Comparison of ENCODE assay signal across 28 cellular contexts in genomic region chr6:20464041-20464440, GRCh38.
DNase-seq lines count a peak whose midpoint lies in the region; ATAC-seq, FAIRE-seq and TF ChIP-seq lines count a peak whose summit lies in the region.
"Had no signal": no experiment of that assay in that cellular context is flagged by ENCODE, and none has a peak within 500 bp of the region (broad histone marks: within the 10 kb centered on the region; RNA-seq: fewer than 3 reads in every experiment).

No MANE protein-coding gene starts in this region.

- no peak overlapping the region for H2BK5ac ChIP-seq in H9 (ENCODE audit: insufficient read length, low read length)

- no peak overlapping the region for H3K4me3 ChIP-seq in Panc1 (ENCODE audit: low read depth in 2 of 2, low read length in 2 of 2)
- no peak overlapping the region for H3K4me3 ChIP-seq in keratinocyte (ENCODE audit: control insufficient read depth in 2 of 3, extremely low read depth in 1 of 3, insufficient read depth in 2 of 3, low read depth in 1 of 3, low read length in 3 of 3)
- no peak overlapping the region for H3K4me3 ChIP-seq in CD4-positive, alpha-beta memory T cell (ENCODE audit: low read length in 2 of 2)
- H3K4me3 ChIP-seq in left lung: no peak overlapping the region
- H3K4me3 ChIP-seq: BLaER1 treated with 17β-estradiol and CSF1 and Interleukin-3, amounts not matched to agents 10 nM and 100 nM; esophagus squamous epithelium; MG63; sigmoid colon; suprapubic skin had no signal

- no peak overlapping the region for H2BK12ac ChIP-seq in H9 (ENCODE audit: insufficient read length, low read depth, low read length)

- no peak overlapping the region for H3K4ac ChIP-seq in H9 (ENCODE audit: low read depth, low read length)

- H3K4me3 Mint-ChIP-seq in H9: no peak overlapping the region
- no peak overlapping the region for H3K4me3 Mint-ChIP-seq in CD4-positive, alpha-beta memory T cell
- H3K4me3 Mint-ChIP-seq: activated naive CD4-positive, alpha-beta T cell treated with anti-CD3 and anti-CD28 coated beads for 36 hours had no signal

- no peak for TF ChIP-seq POLR2A in GM12891 (IDR thresholded peaks at IDR 0.05; ENCODE audit: low read depth, low read length)

- no peak overlapping the region for H3K23ac ChIP-seq in H9 (ENCODE audit: insufficient read length, low read depth, low read length)

- H4K8ac ChIP-seq in H9 (replicated peaks; ENCODE audit: insufficient read length, low read depth, low read length): no peak overlapping the region

- POLR2A ChIA-PET in Panc1 (lab: Charles Lee): no interaction called here
- POLR2A ChIA-PET in CD4-positive, alpha-beta memory T cell (lab: Charles Lee; ENCODE audit: partially characterized antibody): no interaction called here

- no peaks in the 10 kb centered on the region for H4K20me1 ChIP-seq in H9 (ENCODE audit: control insufficient read depth, insufficient read depth, insufficient read length)
- H4K20me1 ChIP-seq in keratinocyte (ENCODE audit: control insufficient read depth, extremely low read depth, insufficient read depth, low read length): no peaks in the 10 kb centered on the region

- FAIRE-seq in GM12891 (lab: Jason Lieb, UNC) (peak; percentile 40), keratinocyte (lab: Jason Lieb, UNC) (no peak)
- FAIRE-seq: frontal cortex had no signal

- peak overlapping the region; percentile 31 to 70 (median 62); a peak in 5 of 7 replicates for H3K27ac Mint-ChIP-seq in H9
- H3K27ac Mint-ChIP-seq in CD4-positive, alpha-beta memory T cell: no peak overlapping the region
- H3K27ac Mint-ChIP-seq: activated naive CD4-positive, alpha-beta T cell treated with anti-CD3 and anti-CD28 coated beads for 36 hours had no signal

- H4K91ac ChIP-seq in H9 (ENCODE audit: insufficient read length, low read depth, low read length): no peak overlapping the region

- no peak overlapping the region for H3T11ph ChIP-seq in H9 (ENCODE audit: low read length)

- no peak overlapping the region for H3K4me2 ChIP-seq in H9 (ENCODE audit: insufficient read depth, insufficient read length, low read length)
- H3K4me2 ChIP-seq in keratinocyte (ENCODE audit: control insufficient read depth, extremely low read depth, insufficient read depth, low read depth, low read length): peak overlapping the region; percentile 7

- intact Hi-C loops in Panc1 (cut with micrococcal nuclease; ENCODE audit: unreplicated experiment): no loop called here
- intact Hi-C loops in CD4-positive, alpha-beta memory T cell (cut with micrococcal nuclease): no loop called here
- intact Hi-C loops in left lung (cut with DNase I): no loop called here

- H3K27me3 ChIP-seq in H9 (ENCODE audit: insufficient read depth, low read length): no peaks in the 10 kb centered on the region
- H3K27me3 ChIP-seq in Panc1 (ENCODE audit: control insufficient read depth, insufficient read depth, low read length): no peaks in the 10 kb centered on the region
- H3K27me3 ChIP-seq in keratinocyte (ENCODE audit: control insufficient read depth, extremely low read depth, insufficient read depth, low read length): no peaks in the 10 kb centered on the region
- no peaks in the 10 kb centered on the region for H3K27me3 ChIP-seq in CD4-positive, alpha-beta memory T cell (ENCODE audit: insufficient read depth, low read length)
- H3K27me3 ChIP-seq in left lung: no peaks in the 10 kb centered on the region
- H3K27me3 ChIP-seq: BLaER1 treated with 17β-estradiol and CSF1 and Interleukin-3, amounts not matched to agents 10 nM and 100 nM; esophagus squamous epithelium; MG63; sigmoid colon; suprapubic skin had no signal

- no peak overlapping the region for H4K5ac ChIP-seq in H9 (ENCODE audit: insufficient read length, low read depth, low read length)

- no TSS peak for BruUV-seq in Panc1 (replicated peaks; lab: Mats Ljungman, UMichigan)

- peaks cover 8% of the 10 kb centered on the region in 2 experiments for H3K9me3 Mint-ChIP-seq in H9
- H3K9me3 Mint-ChIP-seq in CD4-positive, alpha-beta memory T cell: peaks cover 0 to 2% (median 0%) of the 10 kb centered on the region in 8 donors

- no peak overlapping the region for H2BK20ac ChIP-seq in H9 (ENCODE audit: low read depth, low read length, poor library complexity, severe bottlenecking)

- H3K27ac ChIP-seq in H9 (ENCODE audit: insufficient read length, low read depth, low read length): peak overlapping the region; percentile 54
- no peak overlapping the region for H3K27ac ChIP-seq in Panc1 (ENCODE audit: low read length)
- no peak overlapping the region for H3K27ac ChIP-seq in keratinocyte (ENCODE audit: control insufficient read depth, insufficient read depth, low read length)
- H3K27ac ChIP-seq in CD4-positive, alpha-beta memory T cell (ENCODE audit: low read depth, low read length): no peak overlapping the region
- no peak overlapping the region for H3K27ac ChIP-seq in left lung
- H3K27ac ChIP-seq: esophagus squamous epithelium, RWPE1, sigmoid colon, suprapubic skin had no signal

- in situ Hi-C loops in Panc1 (cut with HindIII; ENCODE audit: low pct_unique_long_range_greater_than_20kb, low sequenced_read_pairs): no loop called here

- H3K36me3 ChIP-seq in Panc1 (ENCODE audit: control insufficient read depth, insufficient read depth, low read length): no peaks in the 10 kb centered on the region; the same call in 1 of the 2 replicates
- H3K36me3 ChIP-seq in keratinocyte (ENCODE audit: control insufficient read depth in 2 of 2, extremely low read depth in 1 of 2, insufficient read depth in 2 of 2, low read length in 2 of 2): peaks cover 0 to 4% of the 10 kb centered on the region in 2 experiments
- no peaks in the 10 kb centered on the region for H3K36me3 ChIP-seq in CD4-positive, alpha-beta memory T cell (ENCODE audit: insufficient read depth, low read length)
- H3K36me3 ChIP-seq in left lung: peaks cover 0 to 7% of the 10 kb centered on the region in 2 donors
- H3K36me3 ChIP-seq: esophagus squamous epithelium, sigmoid colon, suprapubic skin had no signal

- H3K4me1 Mint-ChIP-seq in H9: peaks cover 38 to 47% of the 10 kb centered on the region in 2 experiments
- peaks cover 5 to 18% (median 11%) of the 10 kb centered on the region in 4 donors for H3K4me1 Mint-ChIP-seq in CD4-positive, alpha-beta memory T cell

- ATAC-seq in Panc1 (0 out of 2 replicates have a peak, but pooled peaks have one; percentile 17), left lung (no peak)
- ATAC-seq: left cardiac atrium had no signal

- CTCF ChIA-PET in Panc1 (lab: Charles Lee): no interaction called here
- CTCF ChIA-PET in CD4-positive, alpha-beta memory T cell (lab: Charles Lee; ENCODE audit: partially characterized antibody): interaction anchor here (1.2 kb wide), 1 partner anchor 9 kb away, joined by 3 read pairs; no protein-coding TSS in a partner anchor

- H2AFZ ChIP-seq in H9 (ENCODE audit: low read length) (no peak overlapping the region), keratinocyte (ENCODE audit: control insufficient read depth, low read length) (no peak overlapping the region)

- TF ChIP-seq CTCF in H9 (conservative IDR thresholded peaks at IDR 0.05) (no peak), Panc1 (IDR thresholded peaks at IDR 0.05) (no peak), keratinocyte (optimal IDR thresholded peaks at IDR 0.05 in 1 of 3, IDR thresholded peaks at IDR 0.05 in 1 of 3, conservative IDR thresholded peaks at IDR 0.05 in 1 of 3; ENCODE audit: extremely low read depth in 1 of 3, insufficient read depth in 2 of 3, low read length in 3 of 3) (no peak), left lung (IDR thresholded peaks at IDR 0.05) (no peak)

- H3K56ac ChIP-seq in H9 (ENCODE audit: insufficient read length, low read depth, low read length): no peak overlapping the region

- no peaks in the 10 kb centered on the region for H3K23me2 ChIP-seq in H9 (ENCODE audit: insufficient read length, low read depth, low read length, poor library complexity, severe bottlenecking)

- H3K36me3 Mint-ChIP-seq in H9 (ENCODE audit: insufficient read depth in 1 of 3, low read depth in 3 of 3): peaks cover 46 to 59% (median 49%) of the 10 kb centered on the region in 3 experiments
- H3K36me3 Mint-ChIP-seq in CD4-positive, alpha-beta memory T cell: peaks cover 13 to 29% of the 10 kb centered on the region in 2 donors

- no CpG with 5 or more reads among the region's 2 CpGs for WGBS in H9 (ENCODE audit: extremely low coverage, insufficient read length, low lambda C conversion rate)

- no peaks in the 10 kb centered on the region for H3K27me3 Mint-ChIP-seq in H9 (ENCODE audit: low read depth)
- H3K27me3 Mint-ChIP-seq in CD4-positive, alpha-beta memory T cell: no peaks in the 10 kb centered on the region
- H3K27me3 Mint-ChIP-seq: progenitor cell of endocrine pancreas had no signal

- H2BK15ac ChIP-seq in H9 (ENCODE audit: low read depth, low read length): no peak overlapping the region

- no peak overlapping the region for H3K14ac ChIP-seq in H9 (ENCODE audit: insufficient read depth, low read length)

- peaks cover 9% of the 10 kb centered on the region for H3K79me1 ChIP-seq in H9 (ENCODE audit: insufficient read depth, low read depth, low read length, poor library complexity, severe bottlenecking)

- H3K9ac ChIP-seq in H9 (ENCODE audit: extremely low read depth, insufficient read length, low read length): no peak overlapping the region
- H3K9ac ChIP-seq in keratinocyte (ENCODE audit: control insufficient read depth, extremely low read depth, insufficient read depth, low read length): no peak overlapping the region
- H3K9ac ChIP-seq: BLaER1 treated with 17β-estradiol and CSF1 and Interleukin-3, amounts not matched to agents 10 nM and 100 nM had no signal

- no peak overlapping the region for H2BK120ac ChIP-seq in H9 (ENCODE audit: low read depth, low read length, poor library complexity, severe bottlenecking)

- H3K79me2 ChIP-seq in H9 (ENCODE audit: insufficient read depth, low read length) (peaks cover 13% of the 10 kb centered on the region; the same call in 1 of the 2 replicates), keratinocyte (ENCODE audit: control insufficient read depth, insufficient read depth, low read length) (peaks cover 74% of the 10 kb centered on the region)

- no peaks in the 10 kb centered on the region for H3K9me1 ChIP-seq in keratinocyte (ENCODE audit: control insufficient read depth, extremely low read depth, insufficient read depth, low read length)

- H3K18ac ChIP-seq in H9 (ENCODE audit: insufficient read length, low read depth, low read length): no peak overlapping the region

- no peaks in the 10 kb centered on the region for H3K9me3 ChIP-seq in H9 (ENCODE audit: control insufficient read depth, low read depth, low read length)
- H3K9me3 ChIP-seq in Panc1 (ENCODE audit: control insufficient read depth, insufficient read depth, low read depth, low read length): no peaks in the 10 kb centered on the region
- H3K9me3 ChIP-seq in keratinocyte (ENCODE audit: control insufficient read depth, low read depth, low read length): no peaks in the 10 kb centered on the region
- H3K9me3 ChIP-seq in CD4-positive, alpha-beta memory T cell (ENCODE audit: control insufficient read depth in 1 of 2, low read length in 2 of 2): no peaks in the 10 kb centered on the region
- no peaks in the 10 kb centered on the region for H3K9me3 ChIP-seq in left lung
- H3K9me3 ChIP-seq: esophagus squamous epithelium, MG63, sigmoid colon, suprapubic skin had no signal

- DNase-seq in GM12891 (ENCODE audit: insufficient read length, low spot score) (no peak), H9 (no peak), Panc1 (ENCODE audit: low read depth, low spot score) (no peak), keratinocyte (ENCODE audit: low read depth, low spot score) (no peak), DMS153 treated with DMSO at 0.1 percent for 48 hours (lab: John Stamatoyannopoulos, UW; ENCODE audit: unreplicated experiment) (no peak), NCI-H446 treated with DMSO at 0.1 percent for 48 hours (lab: John Stamatoyannopoulos, UW) (no peak), left lung (no peak)
- DNase-seq in CD4-positive, alpha-beta memory T cell: no peak
- DNase-seq: activated CD4-positive, alpha-beta T cell treated with anti-CD3 and anti-CD28 coated beads, Interleukin-2, amount 50 U/mL, for 48 hours; activated naive CD4-positive, alpha-beta T cell treated with anti-CD3 and anti-CD28 coated beads for 36 hours; amygdala; Calu3; cortex of kidney; esophagus squamous epithelium; KBM-7; left cardiac atrium; MG63; NCI-H1436; NCI-H774; sigmoid colon; stimulated activated CD4-positive, alpha-beta T cell treated with anti-CD3 and anti-CD28 coated beads, Interleukin-4, amount 100 ng/mL, for 24 hours; stimulated activated naive CD4-positive, alpha-beta T cell; T-helper 1 cell had no signal

- H3K4me1 ChIP-seq in H9 (ENCODE audit: insufficient read depth, low read length) (peaks cover 17% of the 10 kb centered on the region; the same call in 1 of the 2 replicates), Panc1 (ENCODE audit: control insufficient read depth, insufficient read depth, low read length) (0 out of 2 replicates have a peak, but pooled peaks cover 4% of the 10 kb centered on the region), keratinocyte (ENCODE audit: control insufficient read depth, extremely low read depth, insufficient read depth, low read length) (peaks cover 16% of the 10 kb centered on the region), left lung (peaks cover 0 to 21% of the 10 kb centered on the region in 2 donors)
- peaks cover 6% of the 10 kb centered on the region for H3K4me1 ChIP-seq in CD4-positive, alpha-beta memory T cell (ENCODE audit: insufficient read depth, low read length)
- H3K4me1 ChIP-seq: sigmoid colon, suprapubic skin had no signal

- no peak overlapping the region for H2AK5ac ChIP-seq in H9 (ENCODE audit: insufficient read length, low read length)

- dilution Hi-C loops in keratinocyte (cut with MboI; ENCODE audit: extremely low pct_ligation_motif_present, low sequenced_read_pairs): no loop called here

Comparison
In these comparisons a context has a peak if more than half of its experiments do, and no peak if none do; other contexts are left out.
1. H3K27ac Mint-ChIP-seq: peak in H9 (3 of 3); none in CD4-positive, alpha-beta memory T cell (0 of 7).